ENCODE assay signal across 1 cellular context in the genomic region with DNA sequence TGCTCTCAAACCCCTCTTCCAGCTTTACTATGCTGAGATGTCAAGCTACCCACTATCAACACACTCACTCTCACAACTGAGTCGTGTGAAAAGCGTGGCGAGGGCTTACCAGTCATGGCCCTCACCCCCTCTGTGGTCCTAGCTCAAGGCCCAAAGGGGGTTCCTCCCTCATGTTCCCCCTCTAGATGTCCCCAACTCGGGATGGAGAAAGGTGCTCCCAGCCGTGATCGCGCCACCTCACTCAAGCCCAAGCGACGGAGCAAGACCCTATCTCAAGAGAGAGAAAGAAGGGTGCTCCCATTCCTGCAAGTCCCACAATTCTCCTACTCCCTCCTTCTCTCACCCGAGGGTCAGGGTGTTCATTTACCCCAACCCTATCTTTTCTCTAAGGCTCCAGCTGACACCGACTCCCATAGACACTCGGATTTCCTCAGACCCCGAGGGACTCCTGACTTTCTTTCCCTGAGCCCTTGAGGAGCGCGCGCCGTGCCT.
TF ChIP-seq lines count a peak whose summit lies in the region.

No MANE protein-coding gene starts in this region.

TF ChIP-seq in GM23338, 12 proteins besides CTCF, POLR2A, EP300 and RAD21 (continued from another document):
- TF ChIP-seq REST (IDR thresholded peaks at IDR 0.05; ENCODE audit: unreplicated experiment): no peak
